Comparison of ENCODE assay signal across 37 cellular contexts in genomic region chr16:86272744-86273143, GRCh38.
"Had no signal": no experiment of that assay in that cellular context is flagged by ENCODE, and none has a peak within 500 bp of the region (broad histone marks: within the 10 kb centered on the region; RNA-seq: fewer than 3 reads in every experiment).

No MANE protein-coding gene starts in this region.

- ATAC-seq: activated CD4-positive, alpha-beta T cell treated with anti-CD3 and anti-CD28 coated beads for 36 hours; activated CD4-positive, CD25-positive, alpha-beta regulatory T cell treated with anti-CD3 and anti-CD28 coated beads, Interleukin-2, amount 50 U/mL, for 24 hours; activated CD8-positive, alpha-beta memory T cell treated with anti-CD3 and anti-CD28 coated beads, Interleukin-2, amount 10 ng/mL, durations not matched to agents 7 days and 5 days; activated CD8-positive, alpha-beta T cell treated with anti-CD3 and anti-CD28 coated beads, Interleukin-2, amount 10 ng/mL, durations not matched to agents 7 days and 5 days; activated naive CD4-positive, alpha-beta T cell treated with anti-CD3 and anti-CD28 coated beads, Interleukin-2, amount 50 U/mL, for 72 hours; body of pancreas had no signal

- H3K27me3 Mint-ChIP-seq: activated CD4-positive, alpha-beta memory T cell treated with anti-CD3 and anti-CD28 coated beads, Interleukin-2, amount 10 ng/mL, durations not matched to agents 7 days and 5 days; activated CD4-positive, alpha-beta T cell treated with anti-CD3 and anti-CD28 coated beads, Interleukin-2, amount 10 ng/mL, durations not matched to agents 7 days and 5 days had no signal

- DNase-seq: activated CD4-positive, alpha-beta memory T cell treated with anti-CD3 and anti-CD28 coated beads, Interleukin-2, amount 10 ng/mL, durations not matched to agents 7 days and 5 days; activated CD4-positive, alpha-beta T cell treated with anti-CD3 and anti-CD28 coated beads for 1 hour; activated CD4-positive, alpha-beta T cell treated with anti-CD3 and anti-CD28 coated beads for 36 hours; activated CD4-positive, alpha-beta T cell treated with anti-CD3 and anti-CD28 coated beads for 48 hours; activated CD4-positive, alpha-beta T cell treated with anti-CD3 and anti-CD28 coated beads, Interleukin-2, amount 10 ng/mL, durations not matched to agents 7 days and 5 days; activated CD4-positive, alpha-beta T cell treated with anti-CD3 and anti-CD28 coated beads, Interleukin-2, amount 50 U/mL, for 48 hours; activated CD4-positive, CD25-positive, alpha-beta regulatory T cell; activated CD8-positive, alpha-beta memory T cell treated with anti-CD3 and anti-CD28 coated beads for 24 hours; activated CD8-positive, alpha-beta memory T cell treated with anti-CD3 and anti-CD28 coated beads, Interleukin-2, amount 50 U/mL, for 48 hours; activated CD8-positive, alpha-beta T cell treated with anti-CD3 and anti-CD28 coated beads, Interleukin-2, amount 10 ng/mL, durations not matched to agents 7 days and 5 days; activated effector memory CD4-positive, alpha-beta T cell treated with Interleukin-2 at 50 U/mL for 16 hours; activated gamma-delta T cell treated with Interleukin-2 at 50 U/mL for 16 hours; activated naive CD4-positive, alpha-beta T cell; activated naive CD4-positive, alpha-beta T cell treated with anti-CD3 and anti-CD28 coated beads for 36 hours; activated naive CD4-positive, alpha-beta T cell treated with anti-CD3 and anti-CD28 coated beads, Interleukin-2, amount 50 U/mL, for 16 hours; activated naive CD8-positive, alpha-beta T cell treated with anti-CD3 and anti-CD28 coated beads for 36 hours; activated T-cell treated with anti-CD3 and anti-CD28 coated beads, Interleukin-2, amount 50 U/mL, for 24 hours; activated T-cell treated with anti-CD3 and anti-CD28 coated beads, Interleukin-2, amount 50 U/mL, for 48 hours; adrenal gland; amniotic stem cell; aorta; body of pancreas; brain microvascular endothelial cell; central memory CD4-positive, alpha-beta T cell; T-helper 2 cell; T-helper 9 cell had no signal

- H3K27ac Mint-ChIP-seq: activated CD4-positive, alpha-beta memory T cell treated with anti-CD3 and anti-CD28 coated beads, Interleukin-2, amount 10 ng/mL, durations not matched to agents 7 days and 5 days; activated CD4-positive, alpha-beta T cell treated with anti-CD3 and anti-CD28 coated beads for 36 hours; activated CD4-positive, alpha-beta T cell treated with anti-CD3 and anti-CD28 coated beads, Interleukin-2, amount 10 ng/mL, durations not matched to agents 7 days and 5 days; activated CD8-positive, alpha-beta memory T cell treated with anti-CD3 and anti-CD28 coated beads, Interleukin-2, amount 10 ng/mL, durations not matched to agents 7 days and 5 days; activated CD8-positive, alpha-beta T cell treated with anti-CD3 and anti-CD28 coated beads, Interleukin-2, amount 10 ng/mL, durations not matched to agents 7 days and 5 days; activated naive CD4-positive, alpha-beta T cell treated with anti-CD3 and anti-CD28 coated beads for 36 hours; activated naive CD4-positive, alpha-beta T cell treated with anti-CD3 and anti-CD28 coated beads, Interleukin-2, amount 50 U/mL, for 72 hours; activated naive CD8-positive, alpha-beta T cell treated with anti-CD3 and anti-CD28 coated beads for 36 hours; activated T-cell treated with anti-CD3 and anti-CD28 coated beads, Interleukin-2, amount 50 U/mL, for 24 hours; activated T-helper 2 cell treated with anti-CD3 and anti-CD28 coated beads, Interferon-gamma antibody, Interleukin-2, Interleukin-4, amounts not matched to agents 10 μg/mL and 5 μg/mL and 100 μg/mL, durations not matched to agents 14 hours and 24 hours and 36 hours; T-helper 1 cell treated with Interleukin-12 subunit alpha and Interleukin-12 subunit beta and Interleukin-4 antibody, amounts not matched to agents 30 μg/mL and 1 μg/mL, for 36 hours; T-helper 2 cell treated with Interferon-gamma antibody and Interleukin-4, amounts not matched to agents 5 μg/mL and 100 μg/mL, for 36 hours had no signal

- H3K4me3 Mint-ChIP-seq: activated CD4-positive, alpha-beta memory T cell treated with anti-CD3 and anti-CD28 coated beads, Interleukin-2, amount 10 ng/mL, durations not matched to agents 7 days and 5 days; activated CD4-positive, alpha-beta T cell treated with anti-CD3 and anti-CD28 coated beads for 36 hours; activated CD4-positive, alpha-beta T cell treated with anti-CD3 and anti-CD28 coated beads, Interleukin-2, amount 10 ng/mL, durations not matched to agents 7 days and 5 days; activated CD8-positive, alpha-beta memory T cell treated with anti-CD3 and anti-CD28 coated beads, Interleukin-2, amount 10 ng/mL, durations not matched to agents 7 days and 5 days; activated CD8-positive, alpha-beta T cell treated with anti-CD3 and anti-CD28 coated beads, Interleukin-2, amount 10 ng/mL, durations not matched to agents 7 days and 5 days; activated naive CD4-positive, alpha-beta T cell treated with anti-CD3 and anti-CD28 coated beads for 36 hours; activated naive CD8-positive, alpha-beta T cell treated with anti-CD3 and anti-CD28 coated beads for 36 hours; activated T-cell treated with anti-CD3 and anti-CD28 coated beads, Interleukin-2, amount 50 U/mL, for 24 hours; T-helper 1 cell treated with Interleukin-12 subunit alpha and Interleukin-12 subunit beta and Interleukin-4 antibody, amounts not matched to agents 30 μg/mL and 1 μg/mL, for 36 hours; T-helper 2 cell treated with Interferon-gamma antibody and Interleukin-4, amounts not matched to agents 5 μg/mL and 100 μg/mL, for 36 hours had no signal

- H3K36me3 ChIP-seq: adrenal gland, brain microvascular endothelial cell, breast epithelium had no signal

- FAIRE-seq: astrocyte, colon, TTC549 had no signal

- H3K27me3 ChIP-seq: body of pancreas had no signal

- H3K4me1 ChIP-seq: adrenal gland, body of pancreas, breast epithelium had no signal

- H3K9me3 Mint-ChIP-seq: activated CD4-positive, alpha-beta memory T cell treated with anti-CD3 and anti-CD28 coated beads, Interleukin-2, amount 10 ng/mL, durations not matched to agents 7 days and 5 days; activated T-helper 2 cell treated with anti-CD3 and anti-CD28 coated beads, Interferon-gamma antibody, Interleukin-2, Interleukin-4, amounts not matched to agents 10 μg/mL and 5 μg/mL and 100 μg/mL, durations not matched to agents 14 hours and 24 hours and 36 hours had no signal

- H3K27ac ChIP-seq: adrenal gland, body of pancreas, brain microvascular endothelial cell, breast epithelium, VCaP had no signal

- H3K9me3 ChIP-seq: adrenal gland, body of pancreas, breast epithelium had no signal

- H3K4me3 ChIP-seq: adrenal gland, body of pancreas, breast epithelium had no signal

- H3K36me3 Mint-ChIP-seq: activated CD8-positive, alpha-beta memory T cell treated with anti-CD3 and anti-CD28 coated beads, Interleukin-2, amount 10 ng/mL, durations not matched to agents 7 days and 5 days; activated naive CD4-positive, alpha-beta T cell treated with anti-CD3 and anti-CD28 coated beads, Interleukin-2, amount 50 U/mL, for 72 hours; activated naive CD8-positive, alpha-beta T cell treated with anti-CD3 and anti-CD28 coated beads for 36 hours had no signal

- H3K4me1 Mint-ChIP-seq: activated CD4-positive, alpha-beta memory T cell treated with anti-CD3 and anti-CD28 coated beads, Interleukin-2, amount 10 ng/mL, durations not matched to agents 7 days and 5 days; activated CD4-positive, alpha-beta T cell treated with anti-CD3 and anti-CD28 coated beads for 36 hours; activated CD4-positive, alpha-beta T cell treated with anti-CD3 and anti-CD28 coated beads, Interleukin-2, amount 10 ng/mL, durations not matched to agents 7 days and 5 days; activated CD8-positive, alpha-beta memory T cell treated with anti-CD3 and anti-CD28 coated beads, Interleukin-2, amount 10 ng/mL, durations not matched to agents 7 days and 5 days; activated naive CD8-positive, alpha-beta T cell treated with anti-CD3 and anti-CD28 coated beads for 36 hours had no signal
